17 cellular contexts compared by ENCODE assay signal in genomic region chr14:86532219-86532618, GRCh38.
A peak's percentile ranks its signal among the peaks of the same experiment; 100 is the strongest.
DNase-seq lines count a peak whose midpoint lies in the region; ATAC-seq and TF ChIP-seq lines count a peak whose summit lies in the region.
"Had no signal": no experiment of that assay in that cellular context is flagged by ENCODE, and none has a peak within 500 bp of the region (broad histone marks: within the 10 kb centered on the region; RNA-seq: fewer than 3 reads in every experiment).

No MANE protein-coding gene starts in this region.

- no peak overlapping the region for H3K4me3 Mint-ChIP-seq in MCF 10A (ENCODE audit: unreplicated experiment)
- H3K4me3 Mint-ChIP-seq: activated CD4-positive, alpha-beta memory T cell treated with anti-CD3 and anti-CD28 coated beads, Interleukin-2, amount 10 ng/mL, durations not matched to agents 7 days and 5 days; activated T-helper 1 cell treated with anti-CD3 and anti-CD28 coated beads, Interleukin-12 subunit alpha, Interleukin-12 subunit beta, Interleukin-2, Interleukin-4 antibody, amounts not matched to agents 30 ng/mL and 10 ng/mL and 1 ng/mL, durations not matched to agents 14 hours and 24 hours and 36 hours had no signal

- no peaks in the 10 kb centered on the region for H3K27me3 ChIP-seq in breast epithelium
- H3K27me3 ChIP-seq in RWPE2 (ENCODE audit: insufficient read depth, poor library complexity, severe bottlenecking), result peaks cover 3% of the 10 kb centered on the region

- no peak for TF ChIP-seq CTCF in MCF 10A (IDR thresholded peaks at IDR 0.05; ENCODE audit: unreplicated experiment)
- TF ChIP-seq CTCF in breast epithelium (IDR thresholded peaks at IDR 0.05), result no peak
- TF ChIP-seq CTCF in RWPE2 (IDR thresholded peaks at IDR 0.05; ENCODE audit: poor library complexity, severe bottlenecking), result no peak
- TF ChIP-seq CTCF in foreskin fibroblast (IDR thresholded peaks at IDR 0.05; ENCODE audit: low read depth, low read length), result no peak

- H3K9me3 ChIP-seq in breast epithelium (no peaks in the 10 kb centered on the region), RWPE2 (ENCODE audit: severe bottlenecking) (no peaks in the 10 kb centered on the region)
- H3K9me3 ChIP-seq: mucosa of descending colon had no signal

- peaks cover 6% of the 10 kb centered on the region for H3K4me1 Mint-ChIP-seq in MCF 10A (ENCODE audit: insufficient read depth, unreplicated experiment)
- H3K4me1 Mint-ChIP-seq: activated CD4-positive, alpha-beta memory T cell treated with anti-CD3 and anti-CD28 coated beads, Interleukin-2, amount 10 ng/mL, durations not matched to agents 7 days and 5 days had no signal

- POLR2A ChIA-PET in MCF 10A (lab: Yijun Ruan, JAX), result no interaction called here

- H3K36me3 ChIP-seq in breast epithelium (no peaks in the 10 kb centered on the region), RWPE2 (ENCODE audit: low read depth) (no peaks in the 10 kb centered on the region)

- H3K4me1 ChIP-seq in breast epithelium (no peaks in the 10 kb centered on the region), RWPE2 (ENCODE audit: insufficient read depth, poor library complexity, severe bottlenecking) (no peaks in the 10 kb centered on the region)

- BruUV-seq in MCF 10A (replicated peaks; lab: Mats Ljungman, UMichigan), result no TSS peak

- no peak overlapping the region for H3K27ac Mint-ChIP-seq in MCF 10A (ENCODE audit: low read depth, unreplicated experiment)
- H3K27ac Mint-ChIP-seq: activated CD4-positive, alpha-beta memory T cell treated with anti-CD3 and anti-CD28 coated beads, Interleukin-2, amount 10 ng/mL, durations not matched to agents 7 days and 5 days; activated T-helper 1 cell treated with anti-CD3 and anti-CD28 coated beads, Interleukin-12 subunit alpha, Interleukin-12 subunit beta, Interleukin-2, Interleukin-4 antibody, amounts not matched to agents 30 ng/mL and 10 ng/mL and 1 ng/mL, durations not matched to agents 14 hours and 24 hours and 36 hours had no signal

- H3K4me3 ChIP-seq in breast epithelium, result no peak overlapping the region
- H3K4me3 ChIP-seq in RWPE2 (ENCODE audit: severe bottlenecking), result no peak overlapping the region
- H3K4me3 ChIP-seq in foreskin fibroblast (ENCODE audit: low read depth in 1 of 2, low read length in 2 of 2), result no peak overlapping the region
- H3K4me3 ChIP-seq: mucosa of descending colon had no signal

- CTCF ChIA-PET in MCF 10A (lab: Yijun Ruan, JAX), result no interaction called here

- ATAC-seq in RWPE2 (ENCODE audit: low read depth) (peak; percentile 61), HG02571 (IDR thresholded peaks at IDR 0.05; ENCODE audit: unreplicated experiment) (no peak), esophagus mucosa (no peak), HG03469 (IDR thresholded peaks at IDR 0.05; ENCODE audit: unreplicated experiment) (no peak)
- ATAC-seq: mucosa of descending colon, SK-N-SH treated with all-trans-retinoic acid at 6 μM for 48 hours had no signal

- no peaks in the 10 kb centered on the region for H3K36me3 Mint-ChIP-seq in MCF 10A (ENCODE audit: insufficient read depth, unreplicated experiment)

- intact Hi-C loops in MCF 10A (cut with micrococcal nuclease) (no loop called here), breast epithelium (cut with DNase I; ENCODE audit: low total_unique reads) (no loop called here)

- H3K27ac ChIP-seq in breast epithelium, result no peak overlapping the region
- no peak overlapping the region for H3K27ac ChIP-seq in RWPE2 (ENCODE audit: poor library complexity, severe bottlenecking)

- no peaks in the 10 kb centered on the region for H3K9me3 Mint-ChIP-seq in MCF 10A (ENCODE audit: unreplicated experiment)
- H3K9me3 Mint-ChIP-seq: activated T-helper 1 cell treated with anti-CD3 and anti-CD28 coated beads, Interleukin-12 subunit alpha, Interleukin-12 subunit beta, Interleukin-2, Interleukin-4 antibody, amounts not matched to agents 30 ng/mL and 10 ng/mL and 1 ng/mL, durations not matched to agents 14 hours and 24 hours and 36 hours had no signal

- H3K27me3 Mint-ChIP-seq in MCF 10A (ENCODE audit: insufficient read depth, unreplicated experiment), result no peaks in the 10 kb centered on the region
- H3K27me3 Mint-ChIP-seq: activated CD4-positive, alpha-beta memory T cell treated with anti-CD3 and anti-CD28 coated beads, Interleukin-2, amount 10 ng/mL, durations not matched to agents 7 days and 5 days had no signal

- DNase-seq in MCF 10A (ENCODE audit: unreplicated experiment) (peak; percentile 79), breast epithelium (ENCODE audit: low spot score in 2 of 2) (no peak), RWPE2 (ENCODE audit: low spot score) (no peak), foreskin fibroblast (peak; percentile 0 to 69), NCI-H446 treated with DMSO at 0.1 percent for 48 hours (lab: John Stamatoyannopoulos, UW) (no peak)
- DNase-seq: activated CD4-positive, alpha-beta memory T cell treated with anti-CD3 and anti-CD28 coated beads, Interleukin-2, amount 10 ng/mL, durations not matched to agents 7 days and 5 days; GDM1; H7; NCI-H2171 treated with DMSO at 0.1 percent for 48 hours; stimulated activated CD4-positive, alpha-beta T cell treated with anti-CD3 and anti-CD28 coated beads, Interleukin-4, amount 100 ng/mL, for 4 hours; trophoblast cell had no signal

- no peak for TF ChIP-seq POLR2A in breast epithelium (IDR thresholded peaks at IDR 0.05)

Comparison
In these comparisons a context has a peak if more than half of its experiments do, and no peak if none do; other contexts are left out.
1. DNase-seq: peak in MCF 10A (single experiment) and foreskin fibroblast (2 of 2); none in breast epithelium (0 of 2), RWPE2 (single experiment) and NCI-H446 treated with DMSO at 0.1 percent for 48 hours (single experiment).